12 cellular contexts compared by ENCODE assay signal in genomic region chr2:217797661-217798069, GRCh38.
DNase-seq lines count a peak whose midpoint lies in the region; ATAC-seq and TF ChIP-seq lines count a peak whose summit lies in the region.
"Had no signal": no experiment of that assay in that cellular context is flagged by ENCODE, and none has a peak within 500 bp of the region (broad histone marks: within the 10 kb centered on the region; RNA-seq: fewer than 3 reads in every experiment).

No MANE protein-coding gene starts in this region.

- no peaks in the 10 kb centered on the region for H3K9me3 ChIP-seq in right cardiac atrium (ENCODE audit: control insufficient read depth, low read length)
- no peaks in the 10 kb centered on the region for H3K9me3 ChIP-seq in testis

- ATAC-seq in right cardiac atrium, result peak in 1 of 2 donors; percentile 5

- DNase-seq in DMS 273 (lab: John Stamatoyannopoulos, UW; ENCODE audit: unreplicated experiment) (peak; percentile 27), DMS 273 treated with DMSO at 0.1 percent for 48 hours (lab: John Stamatoyannopoulos, UW) (no peak), NCI-H748 (lab: John Stamatoyannopoulos, UW; ENCODE audit: unreplicated experiment) (peak; percentile 71), right cardiac atrium (peak; percentile 38 to 85 (median 81)), NOMO-1 (lab: John Stamatoyannopoulos, UW; ENCODE audit: unreplicated experiment in 2 of 2) (no peak), HK-2 (ENCODE audit: unreplicated experiment) (no peak), testis (no peak)
- DNase-seq in stimulated activated CD8-positive, alpha-beta memory T cell treated with anti-CD3 and anti-CD28 coated beads, Interleukin-4, amount 100 ng/mL, for 48 hours, result peak; percentile 19
- DNase-seq: activated naive CD4-positive, alpha-beta T cell treated with Interleukin-2 at 50 U/mL for 16 hours; HCEC 1CT; KBM-7 had no signal

- TF ChIP-seq POLR2A in testis (IDR thresholded peaks at IDR 0.05), result no peak

- 57% methylated on average over 8 of the region's 8 CpGs for WGBS in right cardiac atrium
- WGBS in testis, 2 donors, result 69 to 71% methylated on average over 4 to 8 of the region's 8 CpGs

- peaks cover 8% of the 10 kb centered on the region for H3K4me1 ChIP-seq in right cardiac atrium (ENCODE audit: control insufficient read depth, insufficient read depth, low read length)
- H3K4me1 ChIP-seq in testis, result peaks cover 17% of the 10 kb centered on the region

- H3K27ac ChIP-seq in right cardiac atrium (ENCODE audit: low read length) (peak overlapping the region; percentile 43), testis (peak overlapping the region in 1 of 2 donors; percentile 27)
- H3K27ac ChIP-seq: 22Rv1 had no signal

- TF ChIP-seq CTCF in testis (IDR thresholded peaks at IDR 0.05), result no peak

- H3K4me3 ChIP-seq in right cardiac atrium (ENCODE audit: low read length) (no peak overlapping the region), testis (no peak overlapping the region)

- intact Hi-C loops in right cardiac atrium (cut with DNase I), result loop anchor here in 1 of 4 donors (10.0 kb wide), 1 partner anchor 77 kb away; no protein-coding TSS in a partner anchor
- intact Hi-C loops in testis (cut with DNase I; ENCODE audit: low total_unique reads), result no loop called here

- no peaks in the 10 kb centered on the region for H3K27me3 ChIP-seq in right cardiac atrium (ENCODE audit: control insufficient read depth, insufficient read depth)
- H3K27me3 ChIP-seq in testis, result no peaks in the 10 kb centered on the region

- no peaks in the 10 kb centered on the region for H3K36me3 ChIP-seq in testis (ENCODE audit: low read depth, missing control alignments)

Comparison
In these comparisons a context has a peak if more than half of its experiments do, and no peak if none do; other contexts are left out.
1. DNase-seq: peak in DMS 273 (single experiment), NCI-H748 (single experiment), right cardiac atrium (3 of 3) and stimulated activated CD8-positive, alpha-beta memory T cell treated with anti-CD3 and anti-CD28 coated beads, Interleukin-4, amount 100 ng/mL, for 48 hours (single experiment); none in DMS 273 treated with DMSO at 0.1 percent for 48 hours (single experiment), NOMO-1 (0 of 2), HK-2 (single experiment) and testis (single experiment).